Comparison of ENCODE assay signal across 1 cellular context in genomic region chr4:183111452-183111885, GRCh38.
TF ChIP-seq lines count a peak whose summit lies in the region.

No MANE protein-coding gene starts in this region.

TF ChIP-seq in HepG2, 621 proteins besides CTCF, POLR2A, EP300 and RAD21 (continued from another document and continues in another):
- TF ChIP-seq ZBED4 (CRISPR knock-in tag; IDR thresholded peaks at IDR 0.05; ENCODE audit: borderline replicate concordance) (peak; percentile 74; the same call in 1 of the 2 replicates), YEATS4 (CRISPR knock-in tag; IDR thresholded peaks at IDR 0.05; ENCODE audit: borderline replicate concordance) (0 out of 2 replicates have a peak, but pooled peaks have one; percentile 9), ZNF558 (CRISPR knock-in tag; IDR thresholded peaks at IDR 0.05; ENCODE audit: borderline replicate concordance) (peak; percentile 66; the same call in 1 of the 2 replicates), PITX1 (CRISPR knock-in tag; IDR thresholded peaks at IDR 0.05) (no peak), SRY (CRISPR knock-in tag; IDR thresholded peaks at IDR 0.05) (no peak), KMT2A (CRISPR knock-in tag; IDR thresholded peaks at IDR 0.05) (peak; percentile 52; the same call in 1 of the 2 replicates), HDAC2 (CRISPR knock-in tag; IDR thresholded peaks at IDR 0.05) (peak; percentile 86), ZFP90 (CRISPR knock-in tag; IDR thresholded peaks at IDR 0.05; ENCODE audit: borderline replicate concordance) (no peak), SAP130 (CRISPR knock-in tag; IDR thresholded peaks at IDR 0.05; ENCODE audit: low read depth) (peak; percentile 86), ZBTB37 (CRISPR knock-in tag; IDR thresholded peaks at IDR 0.05) (0 out of 2 replicates have a peak, but pooled peaks have one; percentile 11), ZNF562 (CRISPR knock-in tag; IDR thresholded peaks at IDR 0.05; ENCODE audit: borderline replicate concordance) (no peak), PHF8 (CRISPR knock-in tag; IDR thresholded peaks at IDR 0.05) (no peak), KLF12 (CRISPR knock-in tag; IDR thresholded peaks at IDR 0.05; ENCODE audit: borderline replicate concordance) (no peak), HNRNPLL (IDR thresholded peaks at IDR 0.05; ENCODE audit: low read depth, low read length, poor library complexity, severe bottlenecking) (no peak), ZSCAN5A (CRISPR knock-in tag; IDR thresholded peaks at IDR 0.05; ENCODE audit: borderline replicate concordance) (no peak), HOXA3 (CRISPR knock-in tag; IDR thresholded peaks at IDR 0.05) (0 out of 2 replicates have a peak, but pooled peaks have one; percentile 21), ZNF235 (CRISPR knock-in tag; IDR thresholded peaks at IDR 0.05; ENCODE audit: borderline replicate concordance) (no peak), FOXA3 (CRISPR knock-in tag; IDR thresholded peaks at IDR 0.05) (peak; percentile 94), ELF3 (CRISPR knock-in tag; IDR thresholded peaks at IDR 0.05) (peak; percentile 56; the same call in 1 of the 2 replicates), RFX1 (IDR thresholded peaks at IDR 0.05) (no peak), HNF1A (IDR thresholded peaks at IDR 0.05; ENCODE audit: low read depth) (0 out of 2 replicates have a peak, but pooled peaks have one; percentile 21), HNF1A (CRISPR knock-in tag; IDR thresholded peaks at IDR 0.05; ENCODE audit: borderline replicate concordance) (no peak), ZNF496 (CRISPR knock-in tag; IDR thresholded peaks at IDR 0.05; ENCODE audit: insufficient replicate concordance) (no peak), SIX4 (CRISPR knock-in tag; IDR thresholded peaks at IDR 0.05) (peak; percentile 48; the same call in 1 of the 2 replicates), ZBTB21 (CRISPR knock-in tag; IDR thresholded peaks at IDR 0.05) (no peak), ATF1 (CRISPR knock-in tag; IDR thresholded peaks at IDR 0.05) (peak; percentile 23; the same call in 1 of the 2 replicates), ZNF816 (CRISPR knock-in tag; IDR thresholded peaks at IDR 0.05; ENCODE audit: borderline replicate concordance) (no peak), ZNF513 (CRISPR knock-in tag; conservative IDR thresholded peaks at IDR 0.05) (no peak), ZNF549 (CRISPR knock-in tag; IDR thresholded peaks at IDR 0.05) (no peak), DPF2 (CRISPR knock-in tag; IDR thresholded peaks at IDR 0.05; ENCODE audit: borderline replicate concordance, low read depth) (peak; percentile 76), HMGXB3 (CRISPR knock-in tag; IDR thresholded peaks at IDR 0.05; ENCODE audit: borderline replicate concordance) (0 out of 2 replicates have a peak, but pooled peaks have one; percentile 21), IKZF1 (IDR thresholded peaks at IDR 0.05) (no peak), ZNF598 (CRISPR knock-in tag; IDR thresholded peaks at IDR 0.05; ENCODE audit: borderline replicate concordance) (peak; percentile 50; the same call in 1 of the 2 replicates), ZBTB20 (CRISPR knock-in tag; IDR thresholded peaks at IDR 0.05; ENCODE audit: borderline replicate concordance, low read depth) (peak; percentile 90; the same call in 1 of the 2 replicates), FOXK2 (IDR thresholded peaks at IDR 0.05) (no peak), ARID3A (IDR thresholded peaks at IDR 0.05; ENCODE audit: low read depth, low read length) (no peak), AGO1 (IDR thresholded peaks at IDR 0.05; ENCODE audit: low read depth, low read length, poor library complexity, severe bottlenecking) (no peak), HMGXB4 (CRISPR knock-in tag; IDR thresholded peaks at IDR 0.05; ENCODE audit: borderline replicate concordance in 1 of 2, low read depth in 1 of 2) (peak in 1 of 2 experiments; percentile 32; a peak in 1 of 4 replicates), ZNF17 (CRISPR knock-in tag; IDR thresholded peaks at IDR 0.05) (no peak)
